In the genomic region with DNA sequence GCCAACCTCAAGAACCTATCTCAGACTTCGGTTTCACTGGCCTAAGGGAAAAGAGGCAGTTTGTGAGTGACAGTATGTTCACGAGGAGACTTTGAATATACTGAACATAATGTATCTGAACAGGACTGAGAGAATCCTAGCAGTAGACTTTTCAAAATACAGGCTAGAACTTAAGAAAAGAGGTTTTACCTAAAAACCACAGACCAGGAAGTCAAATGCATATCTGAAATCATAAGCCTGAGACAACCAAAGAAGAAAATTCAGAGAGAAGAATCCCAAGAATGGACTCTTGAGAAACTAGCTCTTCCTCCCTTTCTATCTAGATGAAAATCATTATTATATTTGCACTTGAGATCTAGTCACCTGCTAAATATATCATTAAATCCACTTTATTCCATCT, we compare ENCODE assay signal across 27 cellular contexts. TPM values are rescaled to one million over a fixed set of nuclear protein-coding genes. Genes with fewer than 3 reads are reported as not detected.
DNase-seq lines count a peak whose midpoint lies in the region; ATAC-seq and TF ChIP-seq lines count a peak whose summit lies in the region.
"Had no signal": no experiment of that assay in that cellular context is flagged by ENCODE, and none has a peak within 500 bp of the region (broad histone marks: within the 10 kb centered on the region; RNA-seq: fewer than 3 reads in every experiment).

No MANE protein-coding gene starts in this region.

- no TSS peak for BruUV-seq in OCI-LY7 (replicated peaks; lab: Mats Ljungman, UMichigan)

- H3K4me1 ChIP-seq in OCI-LY7 (ENCODE audit: insufficient read depth, low read length, poor library complexity, severe bottlenecking) (peaks cover 51% of the 10 kb centered on the region), vagina (peaks cover 69% of the 10 kb centered on the region)
- H3K4me1 ChIP-seq: BE2C had no signal

- peak overlapping the region in 1 of 2 donors; percentile 32 for H3K4me3 Mint-ChIP-seq in activated T-cell treated with anti-CD3 and anti-CD28 coated beads, Interleukin-2, amount 50 U/mL, for 72 hours
- H3K4me3 Mint-ChIP-seq in activated T-cell treated with anti-CD3 and anti-CD28 coated beads, Interleukin-2, amount 50 U/mL, for 4 hours: no peak overlapping the region
- H3K4me3 Mint-ChIP-seq in central memory CD8-positive, alpha-beta T cell: no peak overlapping the region
- H3K4me3 Mint-ChIP-seq: brain, endodermal cell, type B pancreatic cell had no signal

- H3K36me3 ChIP-seq in OCI-LY7 (ENCODE audit: insufficient read depth, low read length) (peaks cover 4% of the 10 kb centered on the region; the same call in 1 of the 2 replicates), vagina (no peaks in the 10 kb centered on the region)
- H3K36me3 ChIP-seq: BE2C, esophagus squamous epithelium had no signal

- no peaks in the 10 kb centered on the region for H3K9me2 ChIP-seq in OCI-LY7 (ENCODE audit: insufficient read depth, low read length)

- H3K4me1 Mint-ChIP-seq in activated T-cell treated with anti-CD3 and anti-CD28 coated beads, Interleukin-2, amount 50 U/mL, for 72 hours (ENCODE audit: low read depth): peaks cover 85% of the 10 kb centered on the region
- H3K4me1 Mint-ChIP-seq in activated T-cell treated with anti-CD3 and anti-CD28 coated beads, Interleukin-2, amount 50 U/mL, for 4 hours (ENCODE audit: low read depth): peaks cover 86% of the 10 kb centered on the region
- peaks cover 90% of the 10 kb centered on the region for H3K4me1 Mint-ChIP-seq in central memory CD8-positive, alpha-beta T cell

- H3K4me3 ChIP-seq in OCI-LY7 (ENCODE audit: low read depth, low read length, poor library complexity, severe bottlenecking) (no peak overlapping the region), vagina (no peak overlapping the region)
- H3K4me3 ChIP-seq: A549, esophagus squamous epithelium had no signal

- DNase-seq in activated T-cell treated with anti-CD3 and anti-CD28 coated beads, Interleukin-2, amount 50 U/mL, for 72 hours: no peak
- DNase-seq in activated T-cell treated with anti-CD3 and anti-CD28 coated beads, Interleukin-2, amount 50 U/mL, for 4 hours: no peak
- DNase-seq in OCI-LY7 (ENCODE audit: low spot score) (no peak), vagina (ENCODE audit: extremely low spot score in 2 of 2) (no peak), GM20000 (ENCODE audit: low spot score) (no peak), erythroblast (lab: John Stamatoyannopoulos, UW) (no peak)
- no peak for DNase-seq in central memory CD8-positive, alpha-beta T cell (ENCODE audit: low spot score in 2 of 2)
- DNase-seq: activated CD4-positive, alpha-beta T cell treated with anti-CD3 and anti-CD28 coated beads for 1 hour; BE2C; EL; endodermal cell; esophagus squamous epithelium; GOT3; mesendoderm; NCI-H1694 treated with DMSO at 0.1 percent for 48 hours; NCI-H524 treated with DMSO at 0.1 percent for 48 hours; NK-92 treated with Interleukin-12 subunit alpha and Interleukin-12 subunit beta, amount 100 ng/mL, for 24 hours; occipital lobe; SIG-M5; stimulated activated CD8-positive, alpha-beta memory T cell treated with anti-CD3 and anti-CD28 coated beads, Interleukin-4, amount 100 ng/mL, for 48 hours had no signal

- no peaks in the 10 kb centered on the region for H3K27me3 ChIP-seq in vagina
- H3K27me3 ChIP-seq: BE2C, esophagus squamous epithelium had no signal

- TF ChIP-seq POLR2A in vagina (IDR thresholded peaks at IDR 0.05): no peak
- TF ChIP-seq POLR2A in erythroblast (IDR thresholded peaks at IDR 0.05; ENCODE audit: low read length): no peak

- H3K27ac ChIP-seq in OCI-LY7 (ENCODE audit: low read depth, low read length, poor library complexity, severe bottlenecking) (no peak overlapping the region), vagina (peak overlapping the region; percentile 34)
- H3K27ac ChIP-seq: A549, KMS-11 had no signal

- peak overlapping the region; percentile 15; the same call in 1 of the 2 replicates for H3K4me2 ChIP-seq in OCI-LY7 (ENCODE audit: low read length)
- H3K4me2 ChIP-seq: A549, KMS-11 had no signal

- ATAC-seq in activated T-cell treated with anti-CD3 and anti-CD28 coated beads, Interleukin-2, amount 50 U/mL, for 72 hours (replicated peaks in 1 of 2): no peak
- ATAC-seq in activated T-cell treated with anti-CD3 and anti-CD28 coated beads, Interleukin-2, amount 50 U/mL, for 4 hours: no peak
- ATAC-seq in central memory CD8-positive, alpha-beta T cell (replicated peaks; ENCODE audit: extremely low read depth, poor library complexity, severe bottlenecking): no peak
- no peak for ATAC-seq in GM18517 (IDR thresholded peaks at IDR 0.05; ENCODE audit: unreplicated experiment)
- ATAC-seq: A549, Panc1 had no signal

- peaks cover 100% of the 10 kb centered on the region for H3K79me2 ChIP-seq in OCI-LY7 (ENCODE audit: insufficient read depth, low read depth, low read length)

- H3K9me3 Mint-ChIP-seq in activated T-cell treated with anti-CD3 and anti-CD28 coated beads, Interleukin-2, amount 50 U/mL, for 72 hours: peaks cover 1 to 2% of the 10 kb centered on the region in 2 donors
- H3K9me3 Mint-ChIP-seq in activated T-cell treated with anti-CD3 and anti-CD28 coated beads, Interleukin-2, amount 50 U/mL, for 4 hours: peaks cover 2% of the 10 kb centered on the region
- no peaks in the 10 kb centered on the region for H3K9me3 Mint-ChIP-seq in central memory CD8-positive, alpha-beta T cell

- peak overlapping the region; percentile 29 for H3K27ac Mint-ChIP-seq in activated T-cell treated with anti-CD3 and anti-CD28 coated beads, Interleukin-2, amount 50 U/mL, for 72 hours
- peak overlapping the region; percentile 12 for H3K27ac Mint-ChIP-seq in central memory CD8-positive, alpha-beta T cell (ENCODE audit: low read depth)
- H3K27ac Mint-ChIP-seq: activated T-helper 2 cell treated with anti-CD3 and anti-CD28 coated beads, Interferon-gamma antibody, Interleukin-2, Interleukin-4, amounts not matched to agents 10 μg/mL and 5 μg/mL and 100 μg/mL, durations not matched to agents 14 hours and 24 hours and 36 hours; brain; endodermal cell; type B pancreatic cell had no signal

- TF ChIP-seq CTCF in OCI-LY7 (conservative IDR thresholded peaks at IDR 0.05; ENCODE audit: low read length) (no peak), vagina (IDR thresholded peaks at IDR 0.05) (no peak), GM20000 (IDR thresholded peaks at IDR 0.05; ENCODE audit: extremely low read depth, missing control alignments) (no peak)

- CTCF ChIA-PET in OCI-LY7 (lab: Charles Lee; ENCODE audit: unreplicated experiment): no interaction called here

- POLR2A ChIA-PET in OCI-LY7 (lab: Charles Lee): interaction anchor here (1.5 kb wide), 1 partner anchor 10 kb away, joined by 5 read pairs; no protein-coding TSS in a partner anchor

- H2AFZ ChIP-seq in OCI-LY7 (ENCODE audit: low read length): no peak overlapping the region

- H4K20me1 ChIP-seq in OCI-LY7 (ENCODE audit: insufficient read depth, low read length): peaks cover 65% of the 10 kb centered on the region

- peaks cover 1 to 7% of the 10 kb centered on the region in 2 donors for H3K36me3 Mint-ChIP-seq in activated T-cell treated with anti-CD3 and anti-CD28 coated beads, Interleukin-2, amount 50 U/mL, for 72 hours (ENCODE audit: insufficient read depth in 2 of 2)
- H3K36me3 Mint-ChIP-seq in activated T-cell treated with anti-CD3 and anti-CD28 coated beads, Interleukin-2, amount 50 U/mL, for 4 hours (ENCODE audit: insufficient read depth): peaks cover 3% of the 10 kb centered on the region
- peaks cover 3% of the 10 kb centered on the region for H3K36me3 Mint-ChIP-seq in central memory CD8-positive, alpha-beta T cell (ENCODE audit: insufficient read depth)

- no peaks in the 10 kb centered on the region for H3K27me3 Mint-ChIP-seq in activated T-cell treated with anti-CD3 and anti-CD28 coated beads, Interleukin-2, amount 50 U/mL, for 72 hours (ENCODE audit: low read depth)
- no peaks in the 10 kb centered on the region for H3K27me3 Mint-ChIP-seq in activated T-cell treated with anti-CD3 and anti-CD28 coated beads, Interleukin-2, amount 50 U/mL, for 4 hours (ENCODE audit: low read depth)
- H3K27me3 Mint-ChIP-seq in central memory CD8-positive, alpha-beta T cell: no peaks in the 10 kb centered on the region
- H3K27me3 Mint-ChIP-seq: type B pancreatic cell had no signal

- H3K9me3 ChIP-seq in OCI-LY7 (ENCODE audit: low read length) (peaks cover 3% of the 10 kb centered on the region; the same call in 1 of the 2 replicates), vagina (no peaks in the 10 kb centered on the region)
- H3K9me3 ChIP-seq: A549, BE2C, esophagus squamous epithelium had no signal

- intact Hi-C loops in OCI-LY7 (cut with micrococcal nuclease; ENCODE audit: unreplicated experiment): no loop called here
- intact Hi-C loops in vagina (cut with DNase I): no loop called here

RNA-seq across cellular contexts. Expression of gene MYCBP2, which starts 17.6 kb away (rescaled TPM):
- total RNA-seq in activated T-cell treated with anti-CD3 and anti-CD28 coated beads, Interleukin-2, amount 50 U/mL, for 72 hours: 10 to 100 TPM; 86.6 to 88.0 TPM
- total RNA-seq in activated T-cell treated with anti-CD3 and anti-CD28 coated beads, Interleukin-2, amount 50 U/mL, for 4 hours: 10 to 100 TPM; 81.1 to 96.0 (median 88.3) TPM
- 121 and 148 TPM in 2 replicates for total RNA-seq in OCI-LY7 (2014; rRNA removed; shearing (Covaris generic))
- total RNA-seq in OCI-LY7 (2022) (120 and 125 TPM in 2 replicates), vagina (191 TPM)
